Comparison of ENCODE assay signal across 9 cellular contexts in genomic region chr1:173870252-173871075, GRCh38. TPM values are rescaled to one million over a fixed set of nuclear protein-coding genes. Genes with fewer than 3 reads are reported as not detected.
A peak's percentile ranks its signal among the peaks of the same experiment; 100 is the strongest.
DNase-seq lines count a peak whose midpoint lies in the region; ATAC-seq and TF ChIP-seq lines count a peak whose summit lies in the region.
"Had no signal": no experiment of that assay in that cellular context is flagged by ENCODE, and none has a peak within 500 bp of the region (broad histone marks: within the 10 kb centered on the region; RNA-seq: fewer than 3 reads in every experiment).

No MANE protein-coding gene starts in this region.

- peak overlapping the region; percentile 95 for H3K27ac ChIP-seq in neutrophil

- H3K4me1 ChIP-seq in neutrophil (ENCODE audit: control insufficient read depth in 1 of 2, insufficient read depth in 1 of 2, low read depth in 1 of 2, low read length in 1 of 2): peaks cover 42 to 60% of the 10 kb centered on the region in 2 experiments

- H3K36me3 ChIP-seq in neutrophil: peaks cover 17% of the 10 kb centered on the region

- no peaks in the 10 kb centered on the region for H3K27me3 Mint-ChIP-seq in activated T-helper 2 cell treated with anti-CD3 and anti-CD28 coated beads, Interferon-gamma antibody, Interleukin-2, Interleukin-4, amounts not matched to agents 10 μg/mL and 5 μg/mL and 100 μg/mL, durations not matched to agents 14 hours and 24 hours and 36 hours (ENCODE audit: low read depth)
- H3K27me3 Mint-ChIP-seq in endothelial cell (ENCODE audit: unreplicated experiment): peaks cover 14% of the 10 kb centered on the region

- no peak for TF ChIP-seq CTCF in GM12864 (IDR thresholded peaks at IDR 0.05; ENCODE audit: low read depth, low read length, missing control alignments)
- no peak for TF ChIP-seq CTCF in neutrophil (IDR thresholded peaks at IDR 0.05)
- no peak for TF ChIP-seq CTCF in endothelial cell (IDR thresholded peaks at IDR 0.05; ENCODE audit: unreplicated experiment)

- peak overlapping the region; percentile 63 for H3K4me3 Mint-ChIP-seq in activated T-helper 2 cell treated with anti-CD3 and anti-CD28 coated beads, Interferon-gamma antibody, Interleukin-2, Interleukin-4, amounts not matched to agents 10 μg/mL and 5 μg/mL and 100 μg/mL, durations not matched to agents 14 hours and 24 hours and 36 hours (ENCODE audit: low read depth)
- no peak overlapping the region for H3K4me3 Mint-ChIP-seq in endothelial cell (ENCODE audit: unreplicated experiment)

- peak overlapping the region; percentile 87 for H3K27ac Mint-ChIP-seq in activated T-helper 2 cell treated with anti-CD3 and anti-CD28 coated beads, Interferon-gamma antibody, Interleukin-2, Interleukin-4, amounts not matched to agents 10 μg/mL and 5 μg/mL and 100 μg/mL, durations not matched to agents 14 hours and 24 hours and 36 hours
- H3K27ac Mint-ChIP-seq in endothelial cell (ENCODE audit: unreplicated experiment): no peak overlapping the region

- H3K27me3 ChIP-seq in neutrophil: no peaks in the 10 kb centered on the region

- intact Hi-C loops in activated T-helper 2 cell treated with anti-CD3 and anti-CD28 coated beads, Interferon-gamma antibody, Interleukin-2, Interleukin-4, amounts not matched to agents 10 μg/mL and 5 μg/mL and 100 μg/mL, durations not matched to agents 14 hours and 24 hours and 36 hours (cut with micrococcal nuclease): no loop called here

- no peaks in the 10 kb centered on the region for H3K9me3 Mint-ChIP-seq in activated T-helper 2 cell treated with anti-CD3 and anti-CD28 coated beads, Interferon-gamma antibody, Interleukin-2, Interleukin-4, amounts not matched to agents 10 μg/mL and 5 μg/mL and 100 μg/mL, durations not matched to agents 14 hours and 24 hours and 36 hours
- no peaks in the 10 kb centered on the region for H3K9me3 Mint-ChIP-seq in endothelial cell (ENCODE audit: unreplicated experiment)

- DNase-seq in GM12864 (ENCODE audit: low read depth) (peak; percentile 67), HT-29 (ENCODE audit: low spot score) (no peak), NCI-H146 (lab: John Stamatoyannopoulos, UW) (no peak), NCI-H1092 (lab: John Stamatoyannopoulos, UW) (no peak), endothelial cell (ENCODE audit: low spot score) (no peak)
- peak; percentile 37 for DNase-seq in activated T-helper 2 cell treated with anti-CD3 and anti-CD28 coated beads, Interferon-gamma antibody, Interleukin-2, Interleukin-4, amounts not matched to agents 10 μg/mL and 5 μg/mL and 100 μg/mL, durations not matched to agents 14 hours and 24 hours and 36 hours (ENCODE audit: low spot score)

- H3K4me1 Mint-ChIP-seq in activated T-helper 2 cell treated with anti-CD3 and anti-CD28 coated beads, Interferon-gamma antibody, Interleukin-2, Interleukin-4, amounts not matched to agents 10 μg/mL and 5 μg/mL and 100 μg/mL, durations not matched to agents 14 hours and 24 hours and 36 hours (ENCODE audit: low read depth): peaks cover 34% of the 10 kb centered on the region
- H3K4me1 Mint-ChIP-seq in endothelial cell (ENCODE audit: unreplicated experiment): peaks cover 32% of the 10 kb centered on the region

- H3K4me3 ChIP-seq in GM12864 (ENCODE audit: low read depth, low read length) (peak overlapping the region; percentile 20), neutrophil (ENCODE audit: low read depth in 1 of 2, low read length in 1 of 2) (no peak overlapping the region)

- H3K36me3 Mint-ChIP-seq in activated T-helper 2 cell treated with anti-CD3 and anti-CD28 coated beads, Interferon-gamma antibody, Interleukin-2, Interleukin-4, amounts not matched to agents 10 μg/mL and 5 μg/mL and 100 μg/mL, durations not matched to agents 14 hours and 24 hours and 36 hours (ENCODE audit: low read depth): peaks cover 56% of the 10 kb centered on the region
- H3K36me3 Mint-ChIP-seq in endothelial cell (ENCODE audit: low read depth, unreplicated experiment): peaks cover 21% of the 10 kb centered on the region

- peak; percentile 29 for ATAC-seq in HG03442 (IDR thresholded peaks at IDR 0.05; ENCODE audit: unreplicated experiment)

- H3K9me3 ChIP-seq in neutrophil: no peaks in the 10 kb centered on the region

RNA-seq across cellular contexts. Expression of gene ZBTB37, which starts 2.3 kb away (rescaled TPM):
- total RNA-seq in activated T-helper 2 cell treated with anti-CD3 and anti-CD28 coated beads, Interferon-gamma antibody, Interleukin-2, Interleukin-4, amounts not matched to agents 10 μg/mL and 5 μg/mL and 100 μg/mL, durations not matched to agents 14 hours and 24 hours and 36 hours: 8.7 and 8.8 TPM in 2 replicates
- 2.0 and 2.6 TPM in 2 replicates for total RNA-seq in HT-29 (2014; rRNA removed; shearing (Covaris generic))
- 10.1 TPM for total RNA-seq in endothelial cell (ENCODE audit: unreplicated experiment)

RNA-seq across cellular contexts. Expression of gene GAS5, which starts 2.7 kb away (rescaled TPM):
- 650 and 661 TPM in 2 replicates for total RNA-seq in activated T-helper 2 cell treated with anti-CD3 and anti-CD28 coated beads, Interferon-gamma antibody, Interleukin-2, Interleukin-4, amounts not matched to agents 10 μg/mL and 5 μg/mL and 100 μg/mL, durations not matched to agents 14 hours and 24 hours and 36 hours
- 283 TPM in 2 replicates for total RNA-seq in HT-29 (2014; rRNA removed; shearing (Covaris generic))
- total RNA-seq in endothelial cell (ENCODE audit: unreplicated experiment): 397 TPM

RNA-seq across cellular contexts. Expression of gene CENPL, which starts 45.8 kb away (rescaled TPM):
- 26.1 and 26.2 TPM in 2 replicates for total RNA-seq in activated T-helper 2 cell treated with anti-CD3 and anti-CD28 coated beads, Interferon-gamma antibody, Interleukin-2, Interleukin-4, amounts not matched to agents 10 μg/mL and 5 μg/mL and 100 μg/mL, durations not matched to agents 14 hours and 24 hours and 36 hours
- total RNA-seq in HT-29 (2014; rRNA removed; shearing (Covaris generic)): 9.9 and 13.0 TPM in 2 replicates
- 6.6 TPM for total RNA-seq in endothelial cell (ENCODE audit: unreplicated experiment)

RNA-seq across cellular contexts. Expression of gene DARS2, which starts 46.0 kb away (rescaled TPM):
- total RNA-seq in activated T-helper 2 cell treated with anti-CD3 and anti-CD28 coated beads, Interferon-gamma antibody, Interleukin-2, Interleukin-4, amounts not matched to agents 10 μg/mL and 5 μg/mL and 100 μg/mL, durations not matched to agents 14 hours and 24 hours and 36 hours: 49.7 and 49.9 TPM in 2 replicates
- total RNA-seq in HT-29 (2014; rRNA removed; shearing (Covaris generic)): 11.1 and 14.5 TPM in 2 replicates
- 18.7 TPM for total RNA-seq in endothelial cell (ENCODE audit: unreplicated experiment)

RNA-seq across cellular contexts. Expression of gene SERPINC1, which starts 46.7 kb away (rescaled TPM):
- total RNA-seq in activated T-helper 2 cell treated with anti-CD3 and anti-CD28 coated beads, Interferon-gamma antibody, Interleukin-2, Interleukin-4, amounts not matched to agents 10 μg/mL and 5 μg/mL and 100 μg/mL, durations not matched to agents 14 hours and 24 hours and 36 hours: 0.16 TPM in 1 of 2 replicates, not detected in the other
- total RNA-seq in HT-29 (2014; rRNA removed; shearing (Covaris generic)): not detected in 2 replicates
- not detected for total RNA-seq in endothelial cell (ENCODE audit: unreplicated experiment)
- total RNA-seq: epithelial cell of proximal tubule had no signal

Comparison
In these comparisons a context has a peak if more than half of its experiments do, and no peak if none do; other contexts are left out.
1. DNase-seq: peak in GM12864 (single experiment) and activated T-helper 2 cell treated with anti-CD3 and anti-CD28 coated beads, Interferon-gamma antibody, Interleukin-2, Interleukin-4, amounts not matched to agents 10 μg/mL and 5 μg/mL and 100 μg/mL, durations not matched to agents 14 hours and 24 hours and 36 hours (single experiment); none in HT-29 (single experiment), NCI-H146 (single experiment), NCI-H1092 (single experiment) and endothelial cell (single experiment).